In genomic region chr7:29265208-29265923, GRCh38 we compare ENCODE assay signal across 13 cellular contexts.
A peak's percentile ranks its signal among the peaks of the same experiment; 100 is the strongest.
DNase-seq lines count a peak whose midpoint lies in the region; ATAC-seq, FAIRE-seq and TF ChIP-seq lines count a peak whose summit lies in the region.
"Had no signal": no experiment of that assay in that cellular context is flagged by ENCODE, and none has a peak within 500 bp of the region (broad histone marks: within the 10 kb centered on the region; RNA-seq: fewer than 3 reads in every experiment).

No MANE protein-coding gene starts in this region.

- TF ChIP-seq CTCF in RWPE2 (IDR thresholded peaks at IDR 0.05; ENCODE audit: poor library complexity, severe bottlenecking) (no peak), fibroblast of lung (conservative IDR thresholded peaks at IDR 0.05 in 1 of 2, IDR thresholded peaks at IDR 0.05 in 1 of 2; ENCODE audit: low read depth in 1 of 2, low read length in 2 of 2) (no peak)

- no peaks in the 10 kb centered on the region for H4K20me1 ChIP-seq in fibroblast of lung (ENCODE audit: control insufficient read depth, extremely low read depth, insufficient read depth, low read length)
- H4K20me1 ChIP-seq: BLaER1 had no signal

- H3K36me3 ChIP-seq in RWPE2 (ENCODE audit: low read depth) (no peaks in the 10 kb centered on the region), fibroblast of lung (ENCODE audit: control insufficient read depth, insufficient read depth, low read length) (no peaks in the 10 kb centered on the region), small intestine (ENCODE audit: control insufficient read depth in 2 of 2, insufficient read depth in 2 of 2, low read length in 2 of 2) (peaks cover 0 to 2% of the 10 kb centered on the region in 2 donors)
- H3K36me3 ChIP-seq: BLaER1 had no signal

- H3K27ac ChIP-seq in RWPE2 (ENCODE audit: poor library complexity, severe bottlenecking) (no peak overlapping the region), fibroblast of lung (ENCODE audit: insufficient read depth, low read length) (no peak overlapping the region), small intestine (ENCODE audit: low read depth in 1 of 2, low read length in 1 of 2) (no peak overlapping the region)
- H3K27ac ChIP-seq: BLaER1 had no signal

- intact Hi-C loops in activated naive CD4-positive, alpha-beta T cell treated with anti-CD3 and anti-CD28 coated beads for 36 hours (cut with micrococcal nuclease), result no loop called here

- peaks cover 8% of the 10 kb centered on the region for H3K4me1 Mint-ChIP-seq in activated naive CD4-positive, alpha-beta T cell treated with anti-CD3 and anti-CD28 coated beads for 36 hours (ENCODE audit: low read depth)

- H3K9ac ChIP-seq in fibroblast of lung (ENCODE audit: insufficient read depth, low read length), result no peak overlapping the region
- H3K9ac ChIP-seq: BLaER1 had no signal

- 54 to 60% (median 58%) methylated on average over 6 of the region's 6 CpGs for WGBS in small intestine, 3 donors

- H3K9me3 Mint-ChIP-seq in activated naive CD4-positive, alpha-beta T cell treated with anti-CD3 and anti-CD28 coated beads, Interleukin-2, amount 50 U/mL, for 72 hours, result peaks cover 7 to 15% of the 10 kb centered on the region in 2 donors
- H3K9me3 Mint-ChIP-seq in activated naive CD4-positive, alpha-beta T cell treated with anti-CD3 and anti-CD28 coated beads for 36 hours, result peaks cover 12% of the 10 kb centered on the region
- H3K9me3 Mint-ChIP-seq: central memory CD8-positive, alpha-beta T cell had no signal

- H3K79me2 ChIP-seq in fibroblast of lung (ENCODE audit: control insufficient read depth, insufficient read depth, low read length), result no peaks in the 10 kb centered on the region

- H3K4me1 ChIP-seq in RWPE2 (ENCODE audit: insufficient read depth, poor library complexity, severe bottlenecking) (peaks cover 8% of the 10 kb centered on the region), fibroblast of lung (ENCODE audit: control insufficient read depth, extremely low read depth, insufficient read depth, low read length) (no peaks in the 10 kb centered on the region), small intestine (ENCODE audit: control insufficient read depth in 2 of 2, insufficient read depth in 1 of 2, low read depth in 1 of 2, low read length in 1 of 2) (peaks cover 3 to 9% of the 10 kb centered on the region in 2 donors)

- no peak overlapping the region for H3K4me3 Mint-ChIP-seq in activated naive CD4-positive, alpha-beta T cell treated with anti-CD3 and anti-CD28 coated beads for 36 hours
- H3K4me3 Mint-ChIP-seq: central memory CD8-positive, alpha-beta T cell had no signal

- peak; percentile 82 to 94 for ATAC-seq in activated naive CD4-positive, alpha-beta T cell treated with anti-CD3 and anti-CD28 coated beads, Interleukin-2, amount 50 U/mL, for 72 hours
- ATAC-seq in RWPE2 (ENCODE audit: low read depth) (peak; percentile 96), GM21515 (IDR thresholded peaks at IDR 0.05; ENCODE audit: unreplicated experiment) (no peak)

- no peak overlapping the region for H2AFZ ChIP-seq in fibroblast of lung (ENCODE audit: low read length)

- H3K36me3 Mint-ChIP-seq in activated naive CD4-positive, alpha-beta T cell treated with anti-CD3 and anti-CD28 coated beads, Interleukin-2, amount 50 U/mL, for 72 hours, result peaks cover 0 to 7% of the 10 kb centered on the region in 2 donors
- peaks cover 2% of the 10 kb centered on the region for H3K36me3 Mint-ChIP-seq in activated naive CD4-positive, alpha-beta T cell treated with anti-CD3 and anti-CD28 coated beads for 36 hours (ENCODE audit: low read depth)

- H3K9me3 ChIP-seq in RWPE2 (ENCODE audit: severe bottlenecking), result no peaks in the 10 kb centered on the region
- H3K9me3 ChIP-seq in fibroblast of lung (ENCODE audit: control insufficient read depth, insufficient read depth, low read depth, low read length), result no peaks in the 10 kb centered on the region
- H3K9me3 ChIP-seq in small intestine (ENCODE audit: control insufficient read depth, low read depth), result no peaks in the 10 kb centered on the region

- H3K27ac Mint-ChIP-seq in activated naive CD4-positive, alpha-beta T cell treated with anti-CD3 and anti-CD28 coated beads, Interleukin-2, amount 50 U/mL, for 72 hours, result no peak overlapping the region
- H3K27ac Mint-ChIP-seq in activated naive CD4-positive, alpha-beta T cell treated with anti-CD3 and anti-CD28 coated beads for 36 hours, result no peak overlapping the region

- no peak for DNase-seq in activated naive CD4-positive, alpha-beta T cell treated with anti-CD3 and anti-CD28 coated beads, Interleukin-2, amount 50 U/mL, for 72 hours (ENCODE audit: low spot score in 2 of 2)
- DNase-seq in activated naive CD4-positive, alpha-beta T cell treated with anti-CD3 and anti-CD28 coated beads for 36 hours, result no peak
- no peak for DNase-seq in RWPE2 (ENCODE audit: low spot score)
- DNase-seq in fibroblast of lung (ENCODE audit: low read depth in 2 of 2), result peak; percentile 32 to 58
- peak; percentile 60 for DNase-seq in small intestine
- DNase-seq in NCI-H2081 (lab: John Stamatoyannopoulos, UW), result no peak
- no peak for DNase-seq in NCI-H345 treated with DMSO at 0.1 percent for 48 hours (lab: John Stamatoyannopoulos, UW; ENCODE audit: unreplicated experiment)
- DNase-seq: NCI-H1694 treated with DMSO at 0.1 percent for 48 hours, SHP77 treated with DMSO at 0.1 percent for 48 hours had no signal

- FAIRE-seq in small intestine (lab: Jason Lieb, UNC), result no peak

- H3K27me3 ChIP-seq in RWPE2 (ENCODE audit: insufficient read depth, poor library complexity, severe bottlenecking) (no peaks in the 10 kb centered on the region), fibroblast of lung (ENCODE audit: control insufficient read depth, insufficient read depth, low read length) (no peaks in the 10 kb centered on the region), small intestine (ENCODE audit: control insufficient read depth in 2 of 2, insufficient read depth in 2 of 2, low read length in 2 of 2) (no peaks in the 10 kb centered on the region)
- H3K27me3 ChIP-seq: BLaER1 had no signal

- H3K4me3 ChIP-seq in RWPE2 (ENCODE audit: severe bottlenecking) (no peak overlapping the region), fibroblast of lung (replicated peaks in 1 of 4; ENCODE audit: control extremely low read depth in 1 of 4, insufficient read depth in 1 of 4, low read depth in 3 of 4, low read length in 4 of 4) (no peak overlapping the region), small intestine (ENCODE audit: low read depth in 1 of 2, low read length in 2 of 2) (no peak overlapping the region)
- H3K4me3 ChIP-seq: BLaER1 had no signal

- no peak overlapping the region for H3K4me2 ChIP-seq in fibroblast of lung (ENCODE audit: extremely low read depth, insufficient read depth, low read length)
- H3K4me2 ChIP-seq: BLaER1 had no signal

- CTCF ChIA-PET in activated naive CD4-positive, alpha-beta T cell treated with anti-CD3 and anti-CD28 coated beads for 36 hours (lab: Charles Lee), result no interaction called here

- H3K27me3 Mint-ChIP-seq in activated naive CD4-positive, alpha-beta T cell treated with anti-CD3 and anti-CD28 coated beads for 36 hours (ENCODE audit: low read depth), result peaks cover 2% of the 10 kb centered on the region
- H3K27me3 Mint-ChIP-seq: central memory CD8-positive, alpha-beta T cell; progenitor cell of endocrine pancreas had no signal

Comparison
In these comparisons a context has a peak if more than half of its experiments do, and no peak if none do; other contexts are left out.
1. DNase-seq: peak in fibroblast of lung (2 of 2) and small intestine (single experiment); none in activated naive CD4-positive, alpha-beta T cell treated with anti-CD3 and anti-CD28 coated beads, Interleukin-2, amount 50 U/mL, for 72 hours (0 of 2), activated naive CD4-positive, alpha-beta T cell treated with anti-CD3 and anti-CD28 coated beads for 36 hours (single experiment), RWPE2 (single experiment), NCI-H2081 (0 of 2) and NCI-H345 treated with DMSO at 0.1 percent for 48 hours (single experiment).